ENCODE assay signal across 15 cellular contexts in the genomic region with DNA sequence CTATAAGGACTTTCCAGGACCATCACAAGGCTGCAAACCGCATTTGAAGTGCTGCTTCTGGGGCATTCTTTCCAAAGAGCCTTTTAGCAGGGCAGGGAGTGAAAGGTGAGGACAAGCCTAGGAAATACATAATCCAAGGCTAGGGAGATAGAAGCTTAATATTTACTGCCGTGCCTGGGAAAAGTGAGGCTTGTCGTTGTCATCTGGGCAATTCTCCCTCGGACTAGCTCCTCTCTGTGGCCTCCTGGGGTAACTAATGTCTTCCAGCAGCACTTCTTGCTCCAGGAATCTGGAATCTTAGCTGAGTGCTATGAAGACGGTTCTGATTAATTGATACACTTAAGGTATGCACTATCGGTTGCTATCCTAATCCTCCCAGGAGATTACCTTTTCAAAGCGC.
DNase-seq lines count a peak whose midpoint lies in the region; ATAC-seq and TF ChIP-seq lines count a peak whose summit lies in the region.
"Had no signal": no experiment of that assay in that cellular context is flagged by ENCODE, and none has a peak within 500 bp of the region (broad histone marks: within the 10 kb centered on the region; RNA-seq: fewer than 3 reads in every experiment).

No MANE protein-coding gene starts in this region.

- peaks cover 17% of the 10 kb centered on the region for H3K27me3 Mint-ChIP-seq in osteocyte (ENCODE audit: unreplicated experiment)

- TF ChIP-seq CTCF in osteocyte (IDR thresholded peaks at IDR 0.05) = peak; percentile 25

- H3K4me3 ChIP-seq in esophagus (ENCODE audit: low read depth in 1 of 2, low read length in 2 of 2) = peak overlapping the region in 1 of 2 donors; percentile 2
- H3K4me3 ChIP-seq: prostate gland had no signal

- H3K4me1 ChIP-seq in esophagus (ENCODE audit: control insufficient read depth in 2 of 2, insufficient read depth in 2 of 2, low read length in 1 of 2) = peaks cover 2 to 6% of the 10 kb centered on the region in 2 donors
- H3K4me1 ChIP-seq: prostate gland had no signal

- H3K4me3 Mint-ChIP-seq in osteocyte (ENCODE audit: unreplicated experiment) = no peak overlapping the region
- H3K4me3 Mint-ChIP-seq: activated CD4-positive, alpha-beta T cell treated with anti-CD3 and anti-CD28 coated beads for 36 hours; CD4-positive, CD25-positive, alpha-beta regulatory T cell; stimulated activated naive B cell treated with anti-CD40 and anti-IgM and Interleukin-4, amounts not matched to agents 10 μg/mL and 1 μg/mL and 100 μg/mL, for 72 hours had no signal

- H3K9me3 Mint-ChIP-seq in osteocyte (ENCODE audit: unreplicated experiment) = no peaks in the 10 kb centered on the region
- H3K9me3 Mint-ChIP-seq: CD4-positive, CD25-positive, alpha-beta regulatory T cell; stimulated activated naive B cell treated with anti-CD40 and anti-IgM and Interleukin-4, amounts not matched to agents 10 μg/mL and 1 μg/mL and 100 μg/mL, for 72 hours had no signal

- H3K36me3 ChIP-seq in esophagus (ENCODE audit: control insufficient read depth in 2 of 2, insufficient read depth in 2 of 2, low read length in 1 of 2) = no peaks in the 10 kb centered on the region
- H3K36me3 ChIP-seq: prostate gland had no signal

- no peak overlapping the region for H3K27ac Mint-ChIP-seq in osteocyte (ENCODE audit: unreplicated experiment)
- H3K27ac Mint-ChIP-seq: activated CD4-positive, alpha-beta T cell treated with anti-CD3 and anti-CD28 coated beads for 36 hours; CD4-positive, CD25-positive, alpha-beta regulatory T cell had no signal

- no peaks in the 10 kb centered on the region for H3K9me3 ChIP-seq in esophagus (ENCODE audit: control insufficient read depth in 2 of 2, insufficient read depth in 1 of 2, low read depth in 1 of 2, low read length in 1 of 2)
- H3K9me3 ChIP-seq: prostate gland had no signal

- peak; percentile 36 for DNase-seq in AG20443 (ENCODE audit: low spot score)
- DNase-seq in NCI-H524 treated with DMSO at 0.1 percent for 48 hours (lab: John Stamatoyannopoulos, UW) = peak; percentile 46
- DNase-seq in osteocyte (ENCODE audit: extremely low spot score, unreplicated experiment) = no peak
- DNase-seq: activated CD4-positive, alpha-beta T cell treated with anti-CD3 and anti-CD28 coated beads for 36 hours; CD4-positive, CD25-positive, alpha-beta regulatory T cell; midbrain; NCI-H1105 treated with DMSO at 0.1 percent for 48 hours; stimulated activated CD4-positive, alpha-beta T cell treated with anti-CD3 and anti-CD28 coated beads, Interleukin-4, amount 100 ng/mL, for 1 hour; stimulated activated naive B cell treated with anti-CD40 and anti-IgM and Interleukin-4, amounts not matched to agents 10 μg/mL and 1 μg/mL and 100 μg/mL, for 72 hours had no signal

- ATAC-seq in GM19452 (IDR thresholded peaks at IDR 0.05; ENCODE audit: unreplicated experiment) (no peak), GM21423 (IDR thresholded peaks at IDR 0.05; ENCODE audit: unreplicated experiment) (no peak), GM19395 (IDR thresholded peaks at IDR 0.05; ENCODE audit: unreplicated experiment) (no peak), GM19463 (IDR thresholded peaks at IDR 0.05; ENCODE audit: unreplicated experiment) (no peak)
- ATAC-seq: activated CD4-positive, alpha-beta T cell treated with anti-CD3 and anti-CD28 coated beads for 36 hours; stimulated activated naive B cell treated with anti-CD40 and anti-IgM and Interleukin-4, amounts not matched to agents 10 μg/mL and 1 μg/mL and 100 μg/mL, for 72 hours had no signal

- H3K36me3 Mint-ChIP-seq in osteocyte (ENCODE audit: unreplicated experiment) = no peaks in the 10 kb centered on the region
- H3K36me3 Mint-ChIP-seq: CD4-positive, CD25-positive, alpha-beta regulatory T cell; stimulated activated naive B cell treated with anti-CD40 and anti-IgM and Interleukin-4, amounts not matched to agents 10 μg/mL and 1 μg/mL and 100 μg/mL, for 72 hours had no signal

- H3K27me3 ChIP-seq in esophagus (ENCODE audit: control insufficient read depth in 1 of 2, insufficient read depth in 2 of 2, low read length in 2 of 2) = no peaks in the 10 kb centered on the region

- peaks cover 34% of the 10 kb centered on the region for H3K4me1 Mint-ChIP-seq in osteocyte (ENCODE audit: unreplicated experiment)
- H3K4me1 Mint-ChIP-seq: activated CD4-positive, alpha-beta T cell treated with anti-CD3 and anti-CD28 coated beads for 36 hours; CD4-positive, CD25-positive, alpha-beta regulatory T cell; stimulated activated naive B cell treated with anti-CD40 and anti-IgM and Interleukin-4, amounts not matched to agents 10 μg/mL and 1 μg/mL and 100 μg/mL, for 72 hours had no signal

- peak overlapping the region; percentile 80 to 87 for H3K27ac ChIP-seq in esophagus (ENCODE audit: low read depth in 2 of 2, low read length in 1 of 2)

- WGBS in esophagus, 2 donors = 28 to 37% methylated on average over 7 of the region's 7 CpGs
